18 cellular contexts compared by ENCODE assay signal in the genomic region with DNA sequence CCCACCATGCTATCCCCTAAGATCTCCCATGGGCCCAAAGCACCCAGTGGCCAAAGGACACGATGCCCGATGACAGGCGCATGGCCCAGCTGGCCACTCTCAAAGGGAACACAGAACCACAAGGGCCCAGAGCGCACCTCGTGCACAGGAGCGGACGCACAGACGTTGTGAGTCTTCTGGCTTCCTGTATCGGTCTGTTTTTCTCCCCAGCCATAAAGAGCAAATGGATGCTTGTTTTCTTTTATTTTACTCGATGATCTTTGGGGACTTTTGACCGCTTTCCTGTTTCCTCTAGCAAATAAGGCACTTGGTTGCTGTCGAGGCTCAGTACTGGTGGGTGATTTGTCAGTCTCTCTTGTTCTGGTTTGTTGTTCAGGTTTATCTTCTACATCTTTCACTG. TPM values are rescaled to one million over a fixed set of nuclear protein-coding genes. Genes with fewer than 3 reads are reported as not detected.
DNase-seq lines count a peak whose midpoint lies in the region; ATAC-seq and TF ChIP-seq lines count a peak whose summit lies in the region.
"Had no signal": no experiment of that assay in that cellular context is flagged by ENCODE, and none has a peak within 500 bp of the region (broad histone marks: within the 10 kb centered on the region; RNA-seq: fewer than 3 reads in every experiment).

No MANE protein-coding gene starts in this region.

- H3K4me1 Mint-ChIP-seq in stimulated activated naive CD8-positive, alpha-beta T cell treated with anti-CD3 and anti-CD28 coated beads, Interleukin-15, Interleukin-2, amounts not matched to agents 100 ng/mL and 50 ng/mL, for 24 hours (ENCODE audit: low read depth) = peaks cover 49% of the 10 kb centered on the region
- peaks cover 44% of the 10 kb centered on the region for H3K4me1 Mint-ChIP-seq in activated B cell treated with CpG ODN at 0.5 μM for 24 hours
- peaks cover 0 to 38% (median 16%) of the 10 kb centered on the region in 7 donors for H3K4me1 Mint-ChIP-seq in naive thymus-derived CD4-positive, alpha-beta T cell

- H3K36me3 ChIP-seq in naive thymus-derived CD4-positive, alpha-beta T cell (ENCODE audit: control insufficient read depth in 2 of 3, insufficient read depth in 3 of 3, low read length in 3 of 3) = peaks cover 0 to 10% (median 5%) of the 10 kb centered on the region in 3 experiments
- peaks cover 34% of the 10 kb centered on the region for H3K36me3 ChIP-seq in PC-3 (ENCODE audit: low read depth, low read length)

- no peaks in the 10 kb centered on the region for H3K79me2 ChIP-seq in PC-3 (ENCODE audit: low read length)

- H3K36me3 Mint-ChIP-seq in stimulated activated naive CD8-positive, alpha-beta T cell treated with anti-CD3 and anti-CD28 coated beads, Interleukin-15, Interleukin-2, amounts not matched to agents 100 ng/mL and 50 ng/mL, for 24 hours (ENCODE audit: low read depth) = peaks cover 50% of the 10 kb centered on the region
- H3K36me3 Mint-ChIP-seq in activated B cell treated with CpG ODN at 0.5 μM for 24 hours (ENCODE audit: low read depth) = peaks cover 42% of the 10 kb centered on the region
- peaks cover 3 to 36% (median 17%) of the 10 kb centered on the region in 5 donors for H3K36me3 Mint-ChIP-seq in naive thymus-derived CD4-positive, alpha-beta T cell

- H2AFZ ChIP-seq in PC-3 (ENCODE audit: low read length) = no peak overlapping the region

- H3K4me2 ChIP-seq in PC-3 (ENCODE audit: low read length) = no peak overlapping the region
- H3K4me2 ChIP-seq: SK-N-SH had no signal

- no peak for ATAC-seq in stimulated activated naive CD8-positive, alpha-beta T cell treated with anti-CD3 and anti-CD28 coated beads, Interleukin-15, Interleukin-2, amounts not matched to agents 100 U/mL and 50 U/mL, for 24 hours
- ATAC-seq in activated B cell treated with CpG ODN at 0.5 μM for 24 hours (ENCODE audit: low read depth) (no peak), PC-3 (no peak)
- ATAC-seq in naive thymus-derived CD4-positive, alpha-beta T cell = no peak
- ATAC-seq: gastrocnemius medialis, left cardiac atrium had no signal

- TF ChIP-seq CTCF in activated B cell treated with CpG ODN at 0.5 μM for 24 hours (IDR thresholded peaks at IDR 0.05) (no peak), PC-3 (conservative IDR thresholded peaks at IDR 0.05; ENCODE audit: low read depth, low read length) (no peak)

- H3K27me3 ChIP-seq in naive thymus-derived CD4-positive, alpha-beta T cell (ENCODE audit: control insufficient read depth in 2 of 2, insufficient read depth in 2 of 2, low read length in 2 of 2) = no peaks in the 10 kb centered on the region
- no peaks in the 10 kb centered on the region for H3K27me3 ChIP-seq in PC-3 (ENCODE audit: low read length)
- H3K27me3 ChIP-seq: adrenal gland, gastrocnemius medialis, neutrophil had no signal

- no peaks in the 10 kb centered on the region for H3K9me3 Mint-ChIP-seq in stimulated activated naive CD8-positive, alpha-beta T cell treated with anti-CD3 and anti-CD28 coated beads, Interleukin-15, Interleukin-2, amounts not matched to agents 100 ng/mL and 50 ng/mL, for 24 hours
- no peaks in the 10 kb centered on the region for H3K9me3 Mint-ChIP-seq in activated B cell treated with CpG ODN at 0.5 μM for 24 hours
- no peaks in the 10 kb centered on the region for H3K9me3 Mint-ChIP-seq in naive thymus-derived CD4-positive, alpha-beta T cell

- intact Hi-C loops in activated B cell treated with CpG ODN at 0.5 μM for 24 hours (cut with micrococcal nuclease) (no loop called here), PC-3 (cut with micrococcal nuclease) (no loop called here)
- intact Hi-C loops in naive thymus-derived CD4-positive, alpha-beta T cell (cut with micrococcal nuclease) = loop anchor here (1.0 to 5.0 kb wide), 3 partner anchors 16 to 181 kb away; a partner anchor contains a TSS

- H3K9ac ChIP-seq in PC-3 (ENCODE audit: low read length) = no peak overlapping the region
- H3K9ac ChIP-seq: SK-N-SH had no signal

- no peaks in the 10 kb centered on the region for H3K9me3 ChIP-seq in naive thymus-derived CD4-positive, alpha-beta T cell (ENCODE audit: control insufficient read depth in 2 of 3, low read length in 3 of 3)
- H3K9me3 ChIP-seq in PC-3 (ENCODE audit: low read length) = no peaks in the 10 kb centered on the region
- H3K9me3 ChIP-seq: adrenal gland, gastrocnemius medialis, neutrophil, SK-N-SH, thoracic aorta had no signal

- H3F3A ChIP-seq in PC-3 (ENCODE audit: low read length, unreplicated experiment) = no peaks in the 10 kb centered on the region

- H3K27ac Mint-ChIP-seq in stimulated activated naive CD8-positive, alpha-beta T cell treated with anti-CD3 and anti-CD28 coated beads, Interleukin-15, Interleukin-2, amounts not matched to agents 100 ng/mL and 50 ng/mL, for 24 hours = peak overlapping the region; percentile 49
- H3K27ac Mint-ChIP-seq in activated B cell treated with CpG ODN at 0.5 μM for 24 hours = peak overlapping the region; percentile 62
- peak overlapping the region in 8 of 9 donors; percentile 64 to 96 (median 92) for H3K27ac Mint-ChIP-seq in naive thymus-derived CD4-positive, alpha-beta T cell

- CTCF ChIA-PET in activated B cell treated with CpG ODN at 0.5 μM for 24 hours (lab: Charles Lee) (no interaction called here), PC-3 (lab: Charles Lee) (no interaction called here)
- CTCF ChIA-PET in naive thymus-derived CD4-positive, alpha-beta T cell (lab: Charles Lee) = no interaction called here

- peak overlapping the region; percentile 29 for H3K27ac ChIP-seq in naive thymus-derived CD4-positive, alpha-beta T cell (ENCODE audit: low read depth, low read length)
- H3K27ac ChIP-seq in PC-3 (ENCODE audit: low read length) = no peak overlapping the region
- H3K27ac ChIP-seq: gastrocnemius medialis, neutrophil, thoracic aorta had no signal

- no peak overlapping the region for H3K4me3 ChIP-seq in naive thymus-derived CD4-positive, alpha-beta T cell (ENCODE audit: low read length)
- H3K4me3 ChIP-seq in PC-3 (ENCODE audit: low read length) = no peak overlapping the region
- H3K4me3 ChIP-seq: gastrocnemius medialis, thoracic aorta had no signal

- no peaks in the 10 kb centered on the region for H4K20me1 ChIP-seq in PC-3 (ENCODE audit: low read length)

- BruUV-seq in PC-3 (replicated peaks; lab: Mats Ljungman, UMichigan) = no TSS peak

- no peaks in the 10 kb centered on the region for H3K9me2 ChIP-seq in PC-3 (replicated peaks; ENCODE audit: low read length)
- H3K9me2 ChIP-seq: SK-N-SH had no signal

- POLR2A ChIA-PET in activated B cell treated with CpG ODN at 0.5 μM for 24 hours (lab: Charles Lee) = interaction anchor here (0.6 kb wide), 1 partner anchor 155 kb away, joined by 4 read pairs; no protein-coding TSS in a partner anchor
- POLR2A ChIA-PET in naive thymus-derived CD4-positive, alpha-beta T cell (lab: Charles Lee) = interaction anchor here (0.9 to 2.5 kb wide), 2 partner anchors 10 to 16 kb away, joined by 3 to 16 read pairs; a partner anchor contains a TSS
- POLR2A ChIA-PET in PC-3 (lab: Charles Lee; ENCODE audit: unreplicated experiment) = no interaction called here

- no peak for DNase-seq in stimulated activated naive CD8-positive, alpha-beta T cell treated with anti-CD3 and anti-CD28 coated beads, Interleukin-15, Interleukin-2, amounts not matched to agents 100 U/mL and 50 U/mL, for 24 hours
- DNase-seq in activated B cell treated with CpG ODN at 0.5 μM for 24 hours = no peak
- DNase-seq in naive thymus-derived CD4-positive, alpha-beta T cell = peak in 3 of 9 donors; percentile 14 to 50 (median 28)
- DNase-seq in stimulated activated CD4-positive, alpha-beta T cell treated with anti-CD3 and anti-CD28 coated beads, Interleukin-4, amount 100 ng/mL, for 1 hour = no peak
- DNase-seq in PC-3 = no peak
- DNase-seq in glomerular visceral epithelial cell (ENCODE audit: extremely low spot score) = no peak
- DNase-seq: activated CD4-positive, alpha-beta T cell treated with anti-CD3 and anti-CD28 coated beads for 4 hours; adrenal gland; erythroblast; gastrocnemius medialis; KBM-7; left cardiac atrium; NCI-H187; NCI-H345; SK-N-SH had no signal

- peak overlapping the region; percentile 32 for H3K4me3 Mint-ChIP-seq in stimulated activated naive CD8-positive, alpha-beta T cell treated with anti-CD3 and anti-CD28 coated beads, Interleukin-15, Interleukin-2, amounts not matched to agents 100 ng/mL and 50 ng/mL, for 24 hours
- H3K4me3 Mint-ChIP-seq in activated B cell treated with CpG ODN at 0.5 μM for 24 hours = no peak overlapping the region
- peak overlapping the region in 8 of 10 donors; percentile 42 to 80 (median 75) for H3K4me3 Mint-ChIP-seq in naive thymus-derived CD4-positive, alpha-beta T cell

- H3K4me1 ChIP-seq in naive thymus-derived CD4-positive, alpha-beta T cell (ENCODE audit: control insufficient read depth in 2 of 2, insufficient read depth in 2 of 2, low read length in 2 of 2) = no peaks in the 10 kb centered on the region
- no peaks in the 10 kb centered on the region for H3K4me1 ChIP-seq in PC-3 (ENCODE audit: insufficient read depth, low read length)
- H3K4me1 ChIP-seq: gastrocnemius medialis had no signal

- no peaks in the 10 kb centered on the region for H3K27me3 Mint-ChIP-seq in stimulated activated naive CD8-positive, alpha-beta T cell treated with anti-CD3 and anti-CD28 coated beads, Interleukin-15, Interleukin-2, amounts not matched to agents 100 ng/mL and 50 ng/mL, for 24 hours
- H3K27me3 Mint-ChIP-seq in activated B cell treated with CpG ODN at 0.5 μM for 24 hours = no peaks in the 10 kb centered on the region
- H3K27me3 Mint-ChIP-seq in naive thymus-derived CD4-positive, alpha-beta T cell = no peaks in the 10 kb centered on the region

RNA-seq across cellular contexts. Expression of a gene that starts 16.2 kb away (rescaled TPM):
- total RNA-seq in activated B cell treated with CpG ODN at 0.5 μM for 24 hours (5.5 and 6.4 TPM in 2 replicates), PC-3 (2014; rRNA removed) (9.5 and 9.7 TPM in 2 replicates)
- 10 to 100 TPM; 10.7 to 13.9 (median 13.4) TPM for total RNA-seq in naive thymus-derived CD4-positive, alpha-beta T cell
- polyA plus RNA-seq in naive thymus-derived CD4-positive, alpha-beta T cell = 1 to 10 TPM; 1.1 to 2.5 TPM

RNA-seq across cellular contexts. Expression of a gene that starts 55.7 kb away (rescaled TPM):
- total RNA-seq in activated B cell treated with CpG ODN at 0.5 μM for 24 hours = 40.2 and 42.3 TPM in 2 replicates
- 10 to 100 TPM; 24.0 to 47.9 (median 36.9) TPM for total RNA-seq in naive thymus-derived CD4-positive, alpha-beta T cell
- 10 to 100 TPM in 1 of 2 donors, 1 to 10 TPM in 1; 9.6 to 11.0 TPM for polyA plus RNA-seq in naive thymus-derived CD4-positive, alpha-beta T cell
- total RNA-seq in PC-3 (2014; rRNA removed) = 33.9 and 67.0 TPM in 2 replicates

Comparison
In these comparisons a context has a peak if more than half of its experiments do, and no peak if none do; other contexts are left out.
1. intact Hi-C loops: an anchor here in naive thymus-derived CD4-positive, alpha-beta T cell (1.0 to 5.0 kb wide); none called in activated B cell treated with CpG ODN at 0.5 μM for 24 hours and PC-3.